ENCODE assay signal across 17 cellular contexts in the genomic region with DNA sequence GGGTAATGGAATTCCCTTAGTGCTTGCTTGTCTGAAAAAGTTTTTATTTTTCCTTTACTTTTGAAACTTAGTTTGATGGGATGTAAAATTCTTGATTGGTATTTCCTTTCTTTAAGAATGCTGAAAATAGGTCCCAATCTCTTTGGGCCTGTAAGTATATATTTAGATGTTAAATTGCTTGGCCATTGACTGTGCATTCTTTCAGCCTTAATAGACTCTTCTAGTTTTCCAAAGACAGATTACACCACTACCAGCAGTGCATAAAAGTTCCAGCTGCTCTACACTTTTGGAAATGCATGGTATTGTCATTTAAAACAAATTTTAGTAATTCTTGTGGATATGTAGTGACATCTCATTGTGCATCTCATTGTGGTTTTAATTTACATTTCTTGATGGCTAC.
A peak's percentile ranks its signal among the peaks of the same experiment; 100 is the strongest.
DNase-seq lines count a peak whose midpoint lies in the region; ATAC-seq and TF ChIP-seq lines count a peak whose summit lies in the region.
"Had no signal": no experiment of that assay in that cellular context is flagged by ENCODE, and none has a peak within 500 bp of the region (broad histone marks: within the 10 kb centered on the region; RNA-seq: fewer than 3 reads in every experiment).

No MANE protein-coding gene starts in this region.

- no peak overlapping the region for H2AK5ac ChIP-seq in mesenchymal stem cell (ENCODE audit: low read length, severe bottlenecking)

- H3K79me1 ChIP-seq in mesenchymal stem cell (replicated peaks; ENCODE audit: low read length, poor library complexity, severe bottlenecking): no peaks in the 10 kb centered on the region

- H3K27ac Mint-ChIP-seq in HFFc6: peak overlapping the region; percentile 42; the same call in 1 of the 2 replicates

- peaks cover 17% of the 10 kb centered on the region; the same call in 1 of the 2 replicates for H3K36me3 Mint-ChIP-seq in HFFc6 (ENCODE audit: low read depth)

- no peak overlapping the region for H2BK120ac ChIP-seq in mesenchymal stem cell (ENCODE audit: low read depth, low read length)

- no peak overlapping the region for H2BK5ac ChIP-seq in mesenchymal stem cell (ENCODE audit: low read depth, low read length, poor library complexity, severe bottlenecking)

- no peak overlapping the region for H3K14ac ChIP-seq in mesenchymal stem cell (ENCODE audit: low read length in 2 of 2)

- no peak overlapping the region for H4K91ac ChIP-seq in mesenchymal stem cell (ENCODE audit: low read length)

- H2BK15ac ChIP-seq in mesenchymal stem cell (ENCODE audit: low read depth, poor library complexity, severe bottlenecking): no peak overlapping the region

- no peak for ATAC-seq in HG02588 (IDR thresholded peaks at IDR 0.05; ENCODE audit: unreplicated experiment)
- ATAC-seq: HepG2 had no signal

- no peak overlapping the region for H2BK12ac ChIP-seq in mesenchymal stem cell (ENCODE audit: low read length in 2 of 2)

- H3K4me3 Mint-ChIP-seq in HFFc6: no peak overlapping the region

- no peak overlapping the region for H3K4me2 ChIP-seq in mesenchymal stem cell (ENCODE audit: low read length, poor library complexity, severe bottlenecking)

- H3K4ac ChIP-seq in mesenchymal stem cell (ENCODE audit: low read depth in 1 of 2, low read length in 2 of 2): no peak overlapping the region

- H3K4me1 Mint-ChIP-seq in HFFc6 (ENCODE audit: low read depth): peaks cover 55% of the 10 kb centered on the region

- H3K9me3 Mint-ChIP-seq in HFFc6: peaks cover 6% of the 10 kb centered on the region; the same call in 1 of the 2 replicates

- H3K4me1 ChIP-seq in mesenchymal stem cell (ENCODE audit: control insufficient read depth, insufficient read depth, low read depth, low read length): no peaks in the 10 kb centered on the region
- H3K4me1 ChIP-seq: Caco-2 had no signal

- H4K8ac ChIP-seq in mesenchymal stem cell (ENCODE audit: low read length): no peak overlapping the region

- no peak overlapping the region for H2AFZ ChIP-seq in mesenchymal stem cell (ENCODE audit: low read depth, low read length)

- no peak overlapping the region for H3K27ac ChIP-seq in mesenchymal stem cell (ENCODE audit: low read length, poor library complexity, severe bottlenecking)

- no peak overlapping the region for H3K23ac ChIP-seq in mesenchymal stem cell (ENCODE audit: low read length in 2 of 2)

- no peak overlapping the region for H3K9ac ChIP-seq in mesenchymal stem cell (ENCODE audit: low read length)

- no peak for TF ChIP-seq CTCF in HFFc6 (IDR thresholded peaks at IDR 0.05)
- no peak for TF ChIP-seq CTCF in cardiac fibroblast (IDR thresholded peaks at IDR 0.05; ENCODE audit: low read depth, low read length)

- H3K27me3 ChIP-seq in mesenchymal stem cell (ENCODE audit: control insufficient read depth in 1 of 2, insufficient read depth in 1 of 2, low read length in 2 of 2): no peaks in the 10 kb centered on the region

- no peaks in the 10 kb centered on the region; the same call in 1 of the 2 replicates for H3K27me3 Mint-ChIP-seq in HFFc6 (ENCODE audit: insufficient read depth)

- peaks cover 3% of the 10 kb centered on the region for H3K9me3 ChIP-seq in mesenchymal stem cell (ENCODE audit: control insufficient read depth, low read length)
- H3K9me3 ChIP-seq: Caco-2 had no signal

- H3K18ac ChIP-seq in mesenchymal stem cell (ENCODE audit: low read depth in 1 of 2, low read length in 2 of 2): no peak overlapping the region

- H3K4me3 ChIP-seq in cardiac fibroblast (replicated peaks in 1 of 2; ENCODE audit: low read depth in 2 of 2, low read length in 2 of 2) (no peak overlapping the region), mesenchymal stem cell (ENCODE audit: insufficient read depth in 1 of 2, low read depth in 1 of 2, low read length in 2 of 2) (no peak overlapping the region)

- H3K36me3 ChIP-seq in mesenchymal stem cell (ENCODE audit: control insufficient read depth in 1 of 2, insufficient read depth in 2 of 2, low read depth in 1 of 2, low read length in 2 of 2): no peaks in the 10 kb centered on the region

- DNase-seq in AG20443 (ENCODE audit: low spot score) (peak; percentile 29), HFFc6 (peak; percentile 53), cardiac fibroblast (ENCODE audit: low read depth in 2 of 2) (peak; percentile 35 to 52), mesenchymal stem cell (peak; percentile 38), superior temporal gyrus (ENCODE audit: extremely low spot score) (no peak), AML-193 (lab: John Stamatoyannopoulos, UW) (no peak), RPMI8226 (no peak)
- DNase-seq: ACHN, Caco-2, DMS53, GOT3, Karpas-422, NCI-H2029, NCI-H510A, SIG-M5 had no signal

Comparison
In these comparisons a context has a peak if more than half of its experiments do, and no peak if none do; other contexts are left out.
1. DNase-seq: peak in AG20443 (single experiment), HFFc6 (single experiment), cardiac fibroblast (2 of 2) and mesenchymal stem cell (single experiment); none in superior temporal gyrus (single experiment), AML-193 (0 of 2) and RPMI8226 (single experiment).